ENCODE assay signal across 29 cellular contexts in the genomic region with DNA sequence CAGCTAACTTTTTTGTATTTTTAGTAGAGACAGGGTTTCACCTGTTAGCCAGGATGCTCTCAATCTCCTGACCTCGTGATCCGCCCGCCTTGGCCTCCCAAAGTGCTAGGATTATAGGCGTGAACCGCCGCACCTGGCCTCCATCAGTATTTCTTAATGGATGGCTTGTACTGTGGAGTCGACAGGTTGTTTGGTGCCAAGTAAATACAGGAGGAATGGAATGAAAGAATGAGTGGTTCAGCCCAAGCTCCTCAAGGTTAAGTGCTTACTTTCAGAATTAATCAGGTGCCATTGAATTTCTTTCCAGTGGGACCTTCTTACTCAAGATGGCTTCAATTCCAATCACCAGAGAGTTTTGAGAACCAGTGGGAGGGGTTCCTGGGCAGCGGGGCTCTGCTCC. TPM values are rescaled to one million over a fixed set of nuclear protein-coding genes. Genes with fewer than 3 reads are reported as not detected.
"Had no signal": no experiment of that assay in that cellular context is flagged by ENCODE, and none has a peak within 500 bp of the region (broad histone marks: within the 10 kb centered on the region; RNA-seq: fewer than 3 reads in every experiment).

No MANE protein-coding gene starts in this region.

- H3K4me1 Mint-ChIP-seq: activated CD4-positive, alpha-beta T cell treated with anti-CD3 and anti-CD28 coated beads, Interleukin-2, amount 10 ng/mL, durations not matched to agents 7 days and 5 days; activated T-helper 17 cell treated with anti-CD3 and anti-CD28 coated beads, Interleukin-2, amount 50 U/mL, for 72 hours; central memory CD8-positive, alpha-beta T cell had no signal

- H3K4me3 Mint-ChIP-seq: activated CD4-positive, alpha-beta memory T cell treated with anti-CD3 and anti-CD28 coated beads for 36 hours; activated CD4-positive, alpha-beta T cell treated with anti-CD3 and anti-CD28 coated beads, Interleukin-2, amount 10 ng/mL, durations not matched to agents 7 days and 5 days; activated naive CD4-positive, alpha-beta T cell treated with anti-CD3 and anti-CD28 coated beads for 36 hours; activated naive CD8-positive, alpha-beta T cell; activated T-helper 17 cell treated with anti-CD3 and anti-CD28 coated beads, Interleukin-2, amount 50 U/mL, for 72 hours; brain; central memory CD8-positive, alpha-beta T cell had no signal

- H3K36me3 Mint-ChIP-seq: activated CD4-positive, alpha-beta memory T cell treated with anti-CD3 and anti-CD28 coated beads for 36 hours; activated naive CD8-positive, alpha-beta T cell; brain had no signal

- H3K9me3 Mint-ChIP-seq: activated CD4-positive, alpha-beta memory T cell treated with anti-CD3 and anti-CD28 coated beads for 36 hours; activated CD4-positive, alpha-beta T cell treated with anti-CD3 and anti-CD28 coated beads, Interleukin-2, amount 10 ng/mL, durations not matched to agents 7 days and 5 days; activated naive CD4-positive, alpha-beta T cell treated with anti-CD3 and anti-CD28 coated beads for 36 hours; activated T-helper 17 cell treated with anti-CD3 and anti-CD28 coated beads, Interleukin-2, amount 50 U/mL, for 72 hours; central memory CD8-positive, alpha-beta T cell had no signal

- ATAC-seq: activated T-helper 17 cell treated with anti-CD3 and anti-CD28 coated beads, Interleukin-2, amount 50 U/mL, for 72 hours; Right ventricle myocardium inferior had no signal

- H3K36me3 ChIP-seq: MG63 had no signal

- H3K9ac ChIP-seq: KMS-11 had no signal

- H3K27ac Mint-ChIP-seq: activated CD4-positive, alpha-beta memory T cell treated with anti-CD3 and anti-CD28 coated beads for 36 hours; activated CD4-positive, alpha-beta T cell treated with anti-CD3 and anti-CD28 coated beads, Interleukin-2, amount 10 ng/mL, durations not matched to agents 7 days and 5 days; activated naive CD4-positive, alpha-beta T cell treated with anti-CD3 and anti-CD28 coated beads for 36 hours; activated naive CD8-positive, alpha-beta T cell; activated T-helper 17 cell treated with anti-CD3 and anti-CD28 coated beads, Interleukin-2, amount 50 U/mL, for 72 hours had no signal

- H3K4me2 ChIP-seq: KMS-11 had no signal

- H3K9me3 ChIP-seq: MG63 had no signal

- DNase-seq: activated CD4-positive, alpha-beta memory T cell treated with anti-CD3 and anti-CD28 coated beads for 36 hours; activated CD4-positive, alpha-beta T cell treated with anti-CD3 and anti-CD28 coated beads, Interleukin-2, amount 10 ng/mL, durations not matched to agents 7 days and 5 days; activated CD4-positive, CD25-positive, alpha-beta regulatory T cell; activated CD8-positive, alpha-beta memory T cell treated with anti-CD3 and anti-CD28 coated beads for 24 hours; activated gamma-delta T cell; activated naive CD4-positive, alpha-beta T cell treated with anti-CD3 and anti-CD28 coated beads for 36 hours; activated T-cell treated with anti-CD3 and anti-CD28 coated beads, Interleukin-2, amount 50 U/mL, for 48 hours; amygdala; MG63; MV-4-11; NCI-H1092 treated with DMSO at 0.1 percent for 48 hours; NCI-H1694; NCI-H2029; NCI-H2107; NCI-H524 treated with DMSO at 0.1 percent for 48 hours; NCI-H82; T-helper 1 cell had no signal

- H3K27me3 ChIP-seq: MG63 had no signal

- H3K4me3 ChIP-seq: MG63, SK-N-MC had no signal

- H3K27ac ChIP-seq: KMS-11, SK-N-MC, VCaP had no signal

RNA-seq across cellular contexts. Expression of gene ALOX15, which starts 25.0 kb away (rescaled TPM):
- total RNA-seq: activated CD4-positive, alpha-beta memory T cell treated with anti-CD3 and anti-CD28 coated beads for 36 hours; activated naive CD4-positive, alpha-beta T cell treated with anti-CD3 and anti-CD28 coated beads for 36 hours; RPMI7951; T-helper 2 cell treated with Interferon-gamma antibody and Interleukin-4, amounts not matched to agents 100 ng/mL and 5 ng/mL, for 36 hours had no signal

RNA-seq across cellular contexts. Expression of gene SMTNL2, which starts 32.1 kb away (rescaled TPM):
- total RNA-seq: activated CD4-positive, alpha-beta memory T cell treated with anti-CD3 and anti-CD28 coated beads for 36 hours; activated CD4-positive, alpha-beta T cell treated with anti-CD3 and anti-CD28 coated beads, Interleukin-2, amount 10 ng/mL, durations not matched to agents 7 days and 5 days; activated naive CD4-positive, alpha-beta T cell treated with anti-CD3 and anti-CD28 coated beads for 36 hours; activated T-helper 17 cell treated with anti-CD3 and anti-CD28 coated beads, Interleukin-2, amount 50 U/mL, for 72 hours; OCI-LY7; RPMI7951; T-helper 2 cell treated with Interferon-gamma antibody and Interleukin-4, amounts not matched to agents 100 ng/mL and 5 ng/mL, for 36 hours had no signal

RNA-seq across cellular contexts. Expression of gene GGT6, which starts 56.1 kb away (rescaled TPM):
- total RNA-seq: activated CD4-positive, alpha-beta memory T cell treated with anti-CD3 and anti-CD28 coated beads for 36 hours; activated CD4-positive, alpha-beta T cell treated with anti-CD3 and anti-CD28 coated beads, Interleukin-2, amount 10 ng/mL, durations not matched to agents 7 days and 5 days; activated naive CD4-positive, alpha-beta T cell treated with anti-CD3 and anti-CD28 coated beads for 36 hours; activated T-helper 17 cell treated with anti-CD3 and anti-CD28 coated beads, Interleukin-2, amount 50 U/mL, for 72 hours; astrocyte; OCI-LY7; RPMI7951; T-helper 2 cell treated with Interferon-gamma antibody and Interleukin-4, amounts not matched to agents 100 ng/mL and 5 ng/mL, for 36 hours had no signal
